ENCODE assay signal across 24 cellular contexts in genomic region chr7:28133872-28134271, GRCh38.
"Had no signal": no experiment of that assay in that cellular context is flagged by ENCODE, and none has a peak within 500 bp of the region (broad histone marks: within the 10 kb centered on the region; RNA-seq: fewer than 3 reads in every experiment).

No MANE protein-coding gene starts in this region.

- H3K27me3 ChIP-seq: ovary, transverse colon had no signal

- H3K36me3 ChIP-seq: left ventricle myocardium inferior, ovary, transverse colon, WERI-Rb-1 had no signal

- H3K27ac ChIP-seq: left ventricle myocardium inferior, ovary, WERI-Rb-1 had no signal

- H3K9me3 Mint-ChIP-seq: activated CD4-positive, alpha-beta T cell treated with anti-CD3 and anti-CD28 coated beads, Interleukin-2, amount 10 ng/mL, durations not matched to agents 7 days and 5 days; activated CD8-positive, alpha-beta T cell treated with anti-CD3 and anti-CD28 coated beads for 36 hours; activated T-cell treated with anti-CD3 and anti-CD28 coated beads, Interleukin-2, amount 50 U/mL, for 72 hours; central memory CD8-positive, alpha-beta T cell; stimulated activated memory B cell treated with anti-CD40 and anti-IgM and Interleukin-4, amounts not matched to agents 10 μg/mL and 1 μg/mL and 100 μg/mL, for 72 hours had no signal

- H3K4me3 Mint-ChIP-seq: activated CD4-positive, alpha-beta T cell treated with anti-CD3 and anti-CD28 coated beads, Interleukin-2, amount 10 ng/mL, durations not matched to agents 7 days and 5 days; activated CD8-positive, alpha-beta T cell treated with anti-CD3 and anti-CD28 coated beads for 36 hours; central memory CD8-positive, alpha-beta T cell; stimulated activated memory B cell treated with anti-CD40 and anti-IgM and Interleukin-4, amounts not matched to agents 10 μg/mL and 1 μg/mL and 100 μg/mL, for 72 hours; T-helper 17 cell had no signal

- H3K27me3 Mint-ChIP-seq: activated CD4-positive, alpha-beta T cell treated with anti-CD3 and anti-CD28 coated beads, Interleukin-2, amount 10 ng/mL, durations not matched to agents 7 days and 5 days; activated CD8-positive, alpha-beta T cell treated with anti-CD3 and anti-CD28 coated beads for 36 hours; central memory CD8-positive, alpha-beta T cell; progenitor cell of endocrine pancreas; stimulated activated memory B cell treated with anti-CD40 and anti-IgM and Interleukin-4, amounts not matched to agents 10 μg/mL and 1 μg/mL and 100 μg/mL, for 72 hours; T-helper 17 cell had no signal

- ATAC-seq: activated CD8-positive, alpha-beta T cell treated with anti-CD3 and anti-CD28 coated beads for 36 hours; stimulated activated memory B cell treated with anti-CD40 and anti-IgM and Interleukin-4, amounts not matched to agents 10 μg/mL and 1 μg/mL and 100 μg/mL, for 72 hours; T-helper 17 cell had no signal

- DNase-seq: activated CD4-positive, alpha-beta T cell treated with anti-CD3 and anti-CD28 coated beads, Interleukin-2, amount 10 ng/mL, durations not matched to agents 7 days and 5 days; activated CD4-positive, CD25-positive, alpha-beta regulatory T cell treated with anti-CD3 and anti-CD28 coated beads, Interleukin-2, amount 50 U/mL, for 72 hours; activated CD8-positive, alpha-beta T cell treated with anti-CD3 and anti-CD28 coated beads for 36 hours; activated effector memory CD4-positive, alpha-beta T cell treated with Interleukin-2 at 50 U/mL for 16 hours; activated naive CD4-positive, alpha-beta T cell treated with Interleukin-2 at 50 U/mL for 16 hours; activated T-cell treated with anti-CD3 and anti-CD28 coated beads, Interleukin-2, amount 50 U/mL, for 72 hours; dermis blood vessel endothelial cell; effector CD4-positive, alpha-beta T cell; left ventricle myocardium inferior; mesendoderm; ovary; retina; small intestine; stimulated activated CD4-positive, alpha-beta T cell treated with anti-CD3 and anti-CD28 coated beads, Interleukin-1b, Interleukin-23, amount 100 ng/mL, for 48 hours; stimulated activated CD4-positive, alpha-beta T cell treated with anti-CD3 and anti-CD28 coated beads, Interleukin-4, amount 100 ng/mL, for 4 hours; stimulated activated CD8-positive, alpha-beta memory T cell treated with anti-CD3 and anti-CD28 coated beads, Interleukin-4, amount 100 ng/mL, for 48 hours; T-helper 17 cell; T1000; transverse colon; WERI-Rb-1 had no signal

- H3K9me3 ChIP-seq: left ventricle myocardium inferior, ovary, transverse colon had no signal

- H3K4me1 Mint-ChIP-seq: activated CD4-positive, alpha-beta T cell treated with anti-CD3 and anti-CD28 coated beads, Interleukin-2, amount 10 ng/mL, durations not matched to agents 7 days and 5 days had no signal

- H3K4me3 ChIP-seq: left ventricle myocardium inferior, lung, ovary, transverse colon had no signal

- H3K27ac Mint-ChIP-seq: activated CD4-positive, alpha-beta T cell treated with anti-CD3 and anti-CD28 coated beads, Interleukin-2, amount 10 ng/mL, durations not matched to agents 7 days and 5 days; activated CD8-positive, alpha-beta T cell treated with anti-CD3 and anti-CD28 coated beads for 36 hours; progenitor cell of endocrine pancreas; stimulated activated memory B cell treated with anti-CD40 and anti-IgM and Interleukin-4, amounts not matched to agents 10 μg/mL and 1 μg/mL and 100 μg/mL, for 72 hours; T-helper 17 cell had no signal
